Comparison of ENCODE assay signal across 11 cellular contexts in genomic region chr3:72163809-72164634, GRCh38.
DNase-seq lines count a peak whose midpoint lies in the region; ATAC-seq lines count a peak whose summit lies in the region.
"Had no signal": no experiment of that assay in that cellular context is flagged by ENCODE, and none has a peak within 500 bp of the region (broad histone marks: within the 10 kb centered on the region; RNA-seq: fewer than 3 reads in every experiment).

No MANE protein-coding gene starts in this region.

- H3K9me3 Mint-ChIP-seq in effector memory CD8-positive, alpha-beta T cell = no peaks in the 10 kb centered on the region

- H3K4me1 Mint-ChIP-seq in effector memory CD8-positive, alpha-beta T cell (ENCODE audit: low read depth in 2 of 2) = no peaks in the 10 kb centered on the region
- H3K4me1 Mint-ChIP-seq: activated CD4-positive, alpha-beta T cell treated with anti-CD3 and anti-CD28 coated beads for 36 hours had no signal

- H3K27me3 ChIP-seq in aorta (ENCODE audit: control insufficient read depth in 1 of 2, insufficient read depth in 2 of 2, low read length in 1 of 2) = no peaks in the 10 kb centered on the region

- no peak overlapping the region for H3K4me3 Mint-ChIP-seq in effector memory CD8-positive, alpha-beta T cell
- H3K4me3 Mint-ChIP-seq: activated CD4-positive, alpha-beta T cell treated with anti-CD3 and anti-CD28 coated beads for 36 hours had no signal

- no peaks in the 10 kb centered on the region for H3K36me3 ChIP-seq in aorta (ENCODE audit: control insufficient read depth in 1 of 2, insufficient read depth in 2 of 2, low read length in 1 of 2)

- H3K27me3 Mint-ChIP-seq in effector memory CD8-positive, alpha-beta T cell = peaks cover 5 to 38% of the 10 kb centered on the region in 2 donors
- H3K27me3 Mint-ChIP-seq: activated CD4-positive, alpha-beta T cell treated with anti-CD3 and anti-CD28 coated beads for 36 hours had no signal

- ATAC-seq in GM18508 (IDR thresholded peaks at IDR 0.05; ENCODE audit: insufficient read depth, unreplicated experiment) (peak; percentile 79), GM21619 (IDR thresholded peaks at IDR 0.05; ENCODE audit: unreplicated experiment) (peak; percentile 88), HG03460 (IDR thresholded peaks at IDR 0.05; ENCODE audit: unreplicated experiment) (peak; percentile 89), aorta (ENCODE audit: low FRiP score) (no peak)
- peak; percentile 66 for ATAC-seq in effector memory CD8-positive, alpha-beta T cell (replicated peaks)
- ATAC-seq: activated CD4-positive, alpha-beta T cell treated with anti-CD3 and anti-CD28 coated beads for 36 hours had no signal

- DNase-seq in effector memory CD8-positive, alpha-beta T cell = no peak
- no peak for DNase-seq in aorta
- no peak for DNase-seq in NCI-H526 treated with DMSO at 0.1 percent for 48 hours (lab: John Stamatoyannopoulos, UW)
- DNase-seq in stimulated activated CD4-positive, alpha-beta T cell treated with anti-CD3 and anti-CD28 coated beads, Interleukin-12 subunit alpha, Interleukin-12 subunit beta, amount 100 ng/mL, for 4 hours = no peak
- DNase-seq in epidermal melanocyte (ENCODE audit: insufficient read length, low spot score) = no peak
- DNase-seq: activated CD4-positive, alpha-beta T cell treated with anti-CD3 and anti-CD28 coated beads for 36 hours; EL; NCI-H1417 treated with DMSO at 0.1 percent for 48 hours had no signal

- no peaks in the 10 kb centered on the region for H3K9me3 ChIP-seq in aorta (ENCODE audit: control insufficient read depth, low read length)

- no peaks in the 10 kb centered on the region for H3K36me3 Mint-ChIP-seq in effector memory CD8-positive, alpha-beta T cell (ENCODE audit: insufficient read depth)

- H3K27ac ChIP-seq in aorta (ENCODE audit: low read depth in 1 of 2, low read length in 2 of 2) = no peak overlapping the region

- 96% methylated on average over 7 of the region's 7 CpGs for WGBS in aorta, 2 donors

- H3K4me3 ChIP-seq in aorta (ENCODE audit: low read length in 2 of 2) = no peak overlapping the region

- intact Hi-C loops in aorta (cut with DNase I) = no loop called here

- no peaks in the 10 kb centered on the region for H3K4me1 ChIP-seq in aorta (ENCODE audit: control insufficient read depth in 1 of 2, insufficient read depth in 2 of 2, low read length in 2 of 2)

- no peak overlapping the region for H3K27ac Mint-ChIP-seq in effector memory CD8-positive, alpha-beta T cell
- H3K27ac Mint-ChIP-seq: activated CD4-positive, alpha-beta T cell treated with anti-CD3 and anti-CD28 coated beads for 36 hours had no signal
